In genomic region chr2:134918518-134919359, GRCh38 we compare ENCODE assay signal across 8 cellular contexts. TPM values are rescaled to one million over a fixed set of nuclear protein-coding genes. Genes with fewer than 3 reads are reported as not detected.
A peak's percentile ranks its signal among the peaks of the same experiment; 100 is the strongest.
DNase-seq lines count a peak whose midpoint lies in the region; ATAC-seq and TF ChIP-seq lines count a peak whose summit lies in the region.

CCNT2 (plus strand) TSS chr2:134918822; CDS start chr2:134918855, 33 bp downstream.

- H3K27ac ChIP-seq in suprapubic skin, result peak within 1 kb of the TSS; percentile 99

- peaks cover 41% of the 10 kb centered on the region for H3K4me1 ChIP-seq in suprapubic skin

- peak within 1 kb of the TSS; percentile 87 for H3K4me3 ChIP-seq in GM08714 (ENCODE audit: low read length)
- peak within 1 kb of the TSS; percentile 93 for H3K4me3 ChIP-seq in suprapubic skin

- DNase-seq in NCI-H1092 treated with DMSO at 0.1 percent for 48 hours (lab: John Stamatoyannopoulos, UW) (peak; percentile 96), SKM-1 (lab: John Stamatoyannopoulos, UW; ENCODE audit: unreplicated experiment) (peak; percentile 95), globus pallidus (ENCODE audit: low spot score) (peak; percentile 99), nucleus accumbens (lab: John Stamatoyannopoulos, UW) (peak; percentile 81 to 100 (median 99)), suprapubic skin (ENCODE audit: low spot score in 2 of 2) (peak; percentile 99)
- peak; percentile 100 for DNase-seq in activated naive CD4-positive, alpha-beta T cell treated with anti-CD3 and anti-CD28 coated beads, Interleukin-2, amount 50 U/mL, for 72 hours (ENCODE audit: low spot score in 2 of 2)

- peak within 1 kb of the TSS; percentile 93 to 95 for H3K27ac Mint-ChIP-seq in activated naive CD4-positive, alpha-beta T cell treated with anti-CD3 and anti-CD28 coated beads, Interleukin-2, amount 50 U/mL, for 72 hours

- peak; percentile 87 for ATAC-seq in HG02610 (IDR thresholded peaks at IDR 0.05; ENCODE audit: unreplicated experiment)
- peak; percentile 87 to 89 for ATAC-seq in activated naive CD4-positive, alpha-beta T cell treated with anti-CD3 and anti-CD28 coated beads, Interleukin-2, amount 50 U/mL, for 72 hours

- no peak for TF ChIP-seq CTCF in suprapubic skin (IDR thresholded peaks at IDR 0.05)

- no peaks in the 10 kb centered on the region for H3K36me3 ChIP-seq in suprapubic skin

- WGBS in suprapubic skin, result under 1% methylated on average over 65 of the region's 85 CpGs

- no peak for TF ChIP-seq EP300 in suprapubic skin (IDR thresholded peaks at IDR 0.05)

- peak in 1 of 2 donors; percentile 36 for TF ChIP-seq POLR2A in suprapubic skin (IDR thresholded peaks at IDR 0.05)

- no peaks in the 10 kb centered on the region for H3K27me3 ChIP-seq in suprapubic skin

- H3K36me3 Mint-ChIP-seq in activated naive CD4-positive, alpha-beta T cell treated with anti-CD3 and anti-CD28 coated beads, Interleukin-2, amount 50 U/mL, for 72 hours, result peaks cover 14 to 23% of the 10 kb centered on the region in 2 donors

- H3K9me3 ChIP-seq in suprapubic skin, result no peaks in the 10 kb centered on the region

- H3K9me3 Mint-ChIP-seq in activated naive CD4-positive, alpha-beta T cell treated with anti-CD3 and anti-CD28 coated beads, Interleukin-2, amount 50 U/mL, for 72 hours, result no peaks in the 10 kb centered on the region

RNA-seq across cellular contexts. Expression of gene CCNT2, which starts in this region (rescaled TPM):
- 10 to 100 TPM; 34.0 to 40.2 TPM for total RNA-seq in activated naive CD4-positive, alpha-beta T cell treated with anti-CD3 and anti-CD28 coated beads, Interleukin-2, amount 50 U/mL, for 72 hours
- total RNA-seq in suprapubic skin, result 10 to 100 TPM; 24.0 to 55.8 (median 33.0) TPM

Comparison
In these comparisons a context has a peak if more than half of its experiments do, and no peak if none do; other contexts are left out.
1. Peak in every context shown above with its lines: DNase-seq, ATAC-seq, H3K4me3 ChIP-seq and H3K27ac ChIP-seq.